12 cellular contexts compared by ENCODE assay signal in the genomic region with DNA sequence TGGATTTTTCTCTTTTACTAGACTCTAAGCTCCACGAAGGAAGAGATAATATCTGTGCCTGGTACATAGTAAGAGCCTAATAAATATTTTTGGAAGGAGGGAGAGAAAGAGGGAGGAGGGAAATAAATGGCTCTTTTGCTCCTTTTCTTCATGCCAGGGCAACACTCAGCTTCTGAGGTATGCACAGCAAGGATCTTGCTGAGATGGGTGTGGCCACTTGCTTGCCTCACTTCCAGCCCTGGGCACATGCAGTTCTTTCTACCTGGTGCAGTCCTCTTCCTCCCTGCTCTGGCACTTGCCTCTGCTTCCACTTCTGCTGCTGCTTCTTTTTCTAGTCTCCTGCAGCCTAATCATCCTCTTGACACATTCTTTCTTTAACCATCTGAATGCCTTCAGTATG.
A peak's percentile ranks its signal among the peaks of the same experiment; 100 is the strongest.
DNase-seq lines count a peak whose midpoint lies in the region; ATAC-seq and TF ChIP-seq lines count a peak whose summit lies in the region.
"Had no signal": no experiment of that assay in that cellular context is flagged by ENCODE, and none has a peak within 500 bp of the region (broad histone marks: within the 10 kb centered on the region; RNA-seq: fewer than 3 reads in every experiment).

No MANE protein-coding gene starts in this region.

- no peaks in the 10 kb centered on the region for H4K20me1 ChIP-seq in mammary epithelial cell (ENCODE audit: insufficient read depth, low read length)

- H3K4me1 ChIP-seq in HEK293 (ENCODE audit: control insufficient read depth, insufficient read depth, low read length) (no peaks in the 10 kb centered on the region), mammary epithelial cell (ENCODE audit: insufficient read depth, low read length) (peaks cover 34% of the 10 kb centered on the region), stomach (peaks cover 0 to 11% (median 4%) of the 10 kb centered on the region in 4 donors)

- POLR2A ChIA-PET in HEK293 (lab: Yijun Ruan, JAX), result no interaction called here

- DNase-seq in mammary epithelial cell, result peak; percentile 72
- DNase-seq in kidney tubule cell (ENCODE audit: low spot score), result peak; percentile 60
- DNase-seq in stomach, result peak; percentile 49
- DNase-seq in UCSD-AML1 (lab: John Stamatoyannopoulos, UW; ENCODE audit: unreplicated experiment), result no peak
- DNase-seq in NCI-H2081 (lab: John Stamatoyannopoulos, UW), result no peak
- DNase-seq: caudate nucleus, DMS153, NCI-H2107 had no signal

- ATAC-seq in HG03342 (IDR thresholded peaks at IDR 0.05; ENCODE audit: unreplicated experiment), result no peak
- no peak for ATAC-seq in HG02884 (IDR thresholded peaks at IDR 0.05; ENCODE audit: unreplicated experiment)

- no peak overlapping the region for H3K4me3 ChIP-seq in HEK293 (ENCODE audit: low read depth, low read length)
- H3K4me3 ChIP-seq in mammary epithelial cell (replicated peaks in 1 of 3; ENCODE audit: insufficient read depth in 1 of 3, low read depth in 2 of 3, low read length in 3 of 3), result no peak overlapping the region
- no peak overlapping the region for H3K4me3 ChIP-seq in stomach
- H3K4me3 ChIP-seq: SK-N-MC had no signal

- intact Hi-C loops in mammary epithelial cell (cut with micrococcal nuclease), result loop anchor here (5.0 to 10.0 kb wide), 2 partner anchors 227 to 660 kb away; partner anchors contain the start of gene JUN
- intact Hi-C loops in stomach (cut with DNase I; ENCODE audit: low total_unique reads), result no loop called here

- H3K9me3 ChIP-seq in HEK293 (ENCODE audit: control insufficient read depth, insufficient read depth, low read depth, low read length), result no peaks in the 10 kb centered on the region
- no peaks in the 10 kb centered on the region for H3K9me3 ChIP-seq in mammary epithelial cell (replicated peaks; ENCODE audit: insufficient read depth, low read length)
- H3K9me3 ChIP-seq in stomach, result no peaks in the 10 kb centered on the region

- peak overlapping the region; percentile 65 for H2AFZ ChIP-seq in mammary epithelial cell (ENCODE audit: low read depth, low read length)

- CTCF ChIA-PET in HEK293 (lab: Yijun Ruan, JAX) (interaction anchor here (0.6 kb wide), 1 partner anchor 255 kb away, joined by 3 read pairs; no protein-coding TSS in a partner anchor), mammary epithelial cell (lab: Charles Lee; ENCODE audit: low non-redundant PET) (interaction anchor here (0.6 kb wide), 1 partner anchor 1631 kb away, joined by 8 read pairs; no protein-coding TSS in a partner anchor)

- H3K27ac ChIP-seq in HEK293 (ENCODE audit: extremely low read depth, low read depth, low read length), result no peak overlapping the region
- peak overlapping the region; percentile 56 for H3K27ac ChIP-seq in mammary epithelial cell (ENCODE audit: insufficient read depth, low read depth, low read length)
- peak overlapping the region in 2 of 5 donors; percentile 67 to 69 for H3K27ac ChIP-seq in stomach
- H3K27ac ChIP-seq: SK-N-MC had no signal

- H3K36me3 ChIP-seq in HEK293 (ENCODE audit: control insufficient read depth in 2 of 2, insufficient read depth in 1 of 2, low read length in 2 of 2) (no peaks in the 10 kb centered on the region), mammary epithelial cell (ENCODE audit: insufficient read depth, low read length) (no peaks in the 10 kb centered on the region), stomach (no peaks in the 10 kb centered on the region)

- no TSS peak for BruUV-seq in mammary epithelial cell (replicated peaks; lab: Mats Ljungman, UMichigan)

- 6% methylated on average over 1 of the region's 1 CpG for WGBS in mammary epithelial cell (ENCODE audit: low coverage, missing lambda C conversion rate)
- WGBS in stomach, 5 donors, result 48 to 70% (median 57%) methylated on average over 1 of the region's 1 CpG

- TF ChIP-seq EP300 in stomach (IDR thresholded peaks at IDR 0.05), result no peak

- dilution Hi-C loops in mammary epithelial cell (cut with HindIII; ENCODE audit: low sequenced_read_pairs), result no loop called here

- peak overlapping the region; percentile 21 for H3K9ac ChIP-seq in mammary epithelial cell (ENCODE audit: insufficient read depth, low read length)

- no peak for TF ChIP-seq POLR2A in stomach (IDR thresholded peaks at IDR 0.05)

- TF ChIP-seq CTCF in HEK293 (tag by site-specific recombination; IDR thresholded peaks at IDR 0.05) (no peak), mammary epithelial cell (conservative IDR thresholded peaks at IDR 0.05 in 1 of 2, IDR thresholded peaks at IDR 0.05 in 1 of 2; ENCODE audit: extremely low read depth in 1 of 2, insufficient read depth in 1 of 2, low read depth in 1 of 2, low read length in 2 of 2) (no peak), stomach (IDR thresholded peaks at IDR 0.05) (no peak)

- H3K27me3 ChIP-seq in mammary epithelial cell (ENCODE audit: insufficient read depth, low read length), result no peaks in the 10 kb centered on the region
- H3K27me3 ChIP-seq in stomach, result no peaks in the 10 kb centered on the region

- H3K4me2 ChIP-seq in mammary epithelial cell (ENCODE audit: insufficient read depth, low read depth, low read length), result peak overlapping the region; percentile 37

- H3K79me2 ChIP-seq in mammary epithelial cell (ENCODE audit: insufficient read depth, low read length), result no peaks in the 10 kb centered on the region

- in situ Hi-C loops in mammary epithelial cell (cut with MboI; ENCODE audit: low sequenced_read_pairs in 2 of 2), result no loop called here

TF ChIP-seq in HEK293, 187 proteins besides CTCF, POLR2A, EP300 and RAD21 (continues in another document):
- TF ChIP-seq KLF9 (tag by site-specific recombination; IDR thresholded peaks at IDR 0.05; ENCODE audit: low read depth), result peak; percentile 56; the same call in 1 of the 2 replicates
- TF ChIP-seq ZNF157 (tag by site-specific recombination; IDR thresholded peaks at IDR 0.05), result no peak
- no peak for TF ChIP-seq ZBTB8A (tag by site-specific recombination; IDR thresholded peaks at IDR 0.05)
- TF ChIP-seq GLI4 (tag by site-specific recombination; IDR thresholded peaks at IDR 0.05), result no peak
- TF ChIP-seq, protein P1, sequence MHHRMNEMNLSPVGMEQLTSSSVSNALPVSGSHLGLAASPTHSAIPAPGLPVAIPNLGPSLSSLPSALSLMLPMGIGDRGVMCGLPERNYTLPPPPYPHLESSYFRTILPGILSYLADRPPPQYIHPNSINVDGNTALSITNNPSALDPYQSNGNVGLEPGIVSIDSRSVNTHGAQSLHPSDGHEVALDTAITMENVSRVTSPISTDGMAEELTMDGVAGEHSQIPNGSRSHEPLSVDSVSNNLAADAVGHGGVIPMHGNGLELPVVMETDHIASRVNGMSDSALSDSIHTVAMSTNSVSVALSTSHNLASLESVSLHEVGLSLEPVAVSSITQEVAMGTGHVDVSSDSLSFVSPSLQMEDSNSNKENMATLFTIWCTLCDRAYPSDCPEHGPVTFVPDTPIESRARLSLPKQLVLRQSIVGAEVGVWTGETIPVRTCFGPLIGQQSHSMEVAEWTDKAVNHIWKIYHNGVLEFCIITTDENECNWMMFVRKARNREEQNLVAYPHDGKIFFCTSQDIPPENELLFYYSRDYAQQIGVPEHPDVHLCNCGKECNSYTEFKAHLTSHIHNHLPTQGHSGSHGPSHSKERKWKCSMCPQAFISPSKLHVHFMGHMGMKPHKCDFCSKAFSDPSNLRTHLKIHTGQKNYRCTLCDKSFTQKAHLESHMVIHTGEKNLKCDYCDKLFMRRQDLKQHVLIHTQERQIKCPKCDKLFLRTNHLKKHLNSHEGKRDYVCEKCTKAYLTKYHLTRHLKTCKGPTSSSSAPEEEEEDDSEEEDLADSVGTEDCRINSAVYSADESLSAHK (tag by site-specific recombination; IDR thresholded peaks at IDR 0.05), result no peak
- TF ChIP-seq ZNF707 (tag by site-specific recombination; IDR thresholded peaks at IDR 0.05), result no peak
- no peak for TF ChIP-seq ZNF16 (tag by site-specific recombination; IDR thresholded peaks at IDR 0.05; ENCODE audit: low read depth)
- no peak for TF ChIP-seq ZNF23 (tag by site-specific recombination; IDR thresholded peaks at IDR 0.05; ENCODE audit: borderline replicate concordance)
- TF ChIP-seq KLF1 (tag by site-specific recombination; IDR thresholded peaks at IDR 0.05), result peak; percentile 22; the same call in 1 of the 2 replicates

Comparison
In these comparisons a context has a peak if more than half of its experiments do, and no peak if none do; other contexts are left out.
1. DNase-seq: peak in mammary epithelial cell (single experiment), kidney tubule cell (single experiment) and stomach (single experiment); none in UCSD-AML1 (single experiment) and NCI-H2081 (0 of 2).